In the genomic region with DNA sequence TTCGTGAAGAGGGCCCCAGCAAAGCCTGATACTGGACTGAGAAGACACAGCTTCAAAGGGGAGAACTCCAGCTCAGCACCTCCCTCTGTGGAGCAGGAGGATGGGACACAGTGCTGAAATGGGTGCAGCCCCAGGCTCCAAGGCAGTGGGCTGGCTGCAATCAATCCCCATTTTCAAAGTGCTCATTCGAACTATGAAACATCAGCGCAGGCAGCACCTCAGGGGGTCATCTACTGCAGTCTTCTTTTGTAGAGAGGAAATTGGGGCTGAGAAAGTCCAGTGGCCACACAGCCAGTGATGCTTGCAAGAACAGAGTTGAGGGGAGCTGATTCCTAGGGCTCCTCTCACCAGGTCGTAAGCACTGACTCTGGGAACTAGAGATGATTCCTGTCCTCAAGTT, we compare ENCODE assay signal across 31 cellular contexts. TPM values are rescaled to one million over a fixed set of nuclear protein-coding genes. Genes with fewer than 3 reads are reported as not detected.
"Had no signal": no experiment of that assay in that cellular context is flagged by ENCODE, and none has a peak within 500 bp of the region (broad histone marks: within the 10 kb centered on the region; RNA-seq: fewer than 3 reads in every experiment).

No MANE protein-coding gene starts in this region.

- H3K4me1 ChIP-seq: adrenal gland, body of pancreas, gastroesophageal sphincter had no signal

- H3K36me3 Mint-ChIP-seq: activated CD4-positive, alpha-beta memory T cell treated with anti-CD3 and anti-CD28 coated beads for 36 hours; activated CD8-positive, alpha-beta memory T cell treated with anti-CD3 and anti-CD28 coated beads, Interleukin-2, amount 10 ng/mL, durations not matched to agents 7 days and 5 days; activated naive CD4-positive, alpha-beta T cell treated with anti-CD3 and anti-CD28 coated beads, Interleukin-2, amount 50 U/mL, for 24 hours; activated naive CD8-positive, alpha-beta T cell treated with anti-CD3 and anti-CD28 coated beads for 36 hours had no signal

- H3K9me3 ChIP-seq: adrenal gland, body of pancreas, esophagus squamous epithelium, gastroesophageal sphincter had no signal

- H3K27me3 Mint-ChIP-seq: activated CD4-positive, alpha-beta memory T cell treated with anti-CD3 and anti-CD28 coated beads for 36 hours; activated CD4-positive, alpha-beta T cell treated with anti-CD3 and anti-CD28 coated beads for 36 hours; activated CD4-positive, alpha-beta T cell treated with anti-CD3 and anti-CD28 coated beads, Interleukin-2, amount 10 ng/mL, durations not matched to agents 24 days and 14 days; activated CD8-positive, alpha-beta memory T cell treated with anti-CD3 and anti-CD28 coated beads, Interleukin-2, amount 10 ng/mL, durations not matched to agents 7 days and 5 days; activated naive CD8-positive, alpha-beta T cell treated with anti-CD3 and anti-CD28 coated beads for 36 hours; activated naive CD8-positive, alpha-beta T cell treated with anti-CD3 and anti-CD28 coated beads, Interleukin-2, amount 50 U/mL, for 24 hours; effector memory CD8-positive, alpha-beta T cell had no signal

- H3K27ac ChIP-seq: adrenal gland, body of pancreas, esophagus squamous epithelium, gastroesophageal sphincter had no signal

- H3K4me3 Mint-ChIP-seq: activated CD4-positive, alpha-beta memory T cell treated with anti-CD3 and anti-CD28 coated beads for 36 hours; activated CD4-positive, alpha-beta T cell treated with anti-CD3 and anti-CD28 coated beads for 36 hours; activated CD4-positive, alpha-beta T cell treated with anti-CD3 and anti-CD28 coated beads, Interleukin-2, amount 10 ng/mL, durations not matched to agents 24 days and 14 days; activated CD8-positive, alpha-beta memory T cell treated with anti-CD3 and anti-CD28 coated beads, Interleukin-2, amount 10 ng/mL, durations not matched to agents 7 days and 5 days; activated CD8-positive, alpha-beta T cell treated with anti-CD3 and anti-CD28 coated beads, Interleukin-2, amount 10 ng/mL, durations not matched to agents 7 days and 5 days; activated naive CD4-positive, alpha-beta T cell treated with anti-CD3 and anti-CD28 coated beads for 36 hours; activated naive CD4-positive, alpha-beta T cell treated with anti-CD3 and anti-CD28 coated beads, Interleukin-2, amount 50 U/mL, for 24 hours; activated naive CD8-positive, alpha-beta T cell treated with anti-CD3 and anti-CD28 coated beads for 36 hours; activated naive CD8-positive, alpha-beta T cell treated with anti-CD3 and anti-CD28 coated beads, Interleukin-2, amount 50 U/mL, for 24 hours; activated T-helper 1 cell treated with anti-CD3 and anti-CD28 coated beads, Interleukin-12 subunit alpha, Interleukin-12 subunit beta, Interleukin-2, Interleukin-4 antibody, amounts not matched to agents 30 ng/mL and 10 ng/mL and 1 ng/mL, durations not matched to agents 14 hours and 24 hours and 36 hours; effector memory CD8-positive, alpha-beta T cell had no signal

- H3K9me3 Mint-ChIP-seq: activated CD4-positive, alpha-beta memory T cell treated with anti-CD3 and anti-CD28 coated beads for 36 hours; activated CD4-positive, alpha-beta T cell treated with anti-CD3 and anti-CD28 coated beads, Interleukin-2, amount 10 ng/mL, durations not matched to agents 24 days and 14 days; activated naive CD4-positive, alpha-beta T cell treated with anti-CD3 and anti-CD28 coated beads, Interleukin-2, amount 50 U/mL, for 24 hours; activated naive CD8-positive, alpha-beta T cell treated with anti-CD3 and anti-CD28 coated beads for 36 hours; activated naive CD8-positive, alpha-beta T cell treated with anti-CD3 and anti-CD28 coated beads, Interleukin-2, amount 50 U/mL, for 24 hours; activated T-helper 1 cell treated with anti-CD3 and anti-CD28 coated beads, Interleukin-12 subunit alpha, Interleukin-12 subunit beta, Interleukin-2, Interleukin-4 antibody, amounts not matched to agents 30 ng/mL and 10 ng/mL and 1 ng/mL, durations not matched to agents 14 hours and 24 hours and 36 hours; activated T-helper 2 cell treated with anti-CD3 and anti-CD28 coated beads, Interferon-gamma antibody, Interleukin-2, Interleukin-4, amounts not matched to agents 10 μg/mL and 5 μg/mL and 100 μg/mL, durations not matched to agents 14 hours and 24 hours and 36 hours had no signal

- ATAC-seq: activated CD4-positive, alpha-beta T cell treated with anti-CD3 and anti-CD28 coated beads for 36 hours; activated CD8-positive, alpha-beta memory T cell treated with anti-CD3 and anti-CD28 coated beads, Interleukin-2, amount 10 ng/mL, durations not matched to agents 7 days and 5 days; activated CD8-positive, alpha-beta T cell treated with anti-CD3 and anti-CD28 coated beads, Interleukin-2, amount 10 ng/mL, durations not matched to agents 7 days and 5 days; activated naive CD8-positive, alpha-beta T cell treated with anti-CD3 and anti-CD28 coated beads, Interleukin-2, amount 50 U/mL, for 24 hours; body of pancreas; effector memory CD8-positive, alpha-beta T cell; gastroesophageal sphincter had no signal

- H3K27ac Mint-ChIP-seq: activated CD4-positive, alpha-beta memory T cell treated with anti-CD3 and anti-CD28 coated beads for 36 hours; activated CD4-positive, alpha-beta T cell treated with anti-CD3 and anti-CD28 coated beads for 36 hours; activated CD4-positive, alpha-beta T cell treated with anti-CD3 and anti-CD28 coated beads, Interleukin-2, amount 10 ng/mL, durations not matched to agents 24 days and 14 days; activated CD8-positive, alpha-beta memory T cell treated with anti-CD3 and anti-CD28 coated beads, Interleukin-2, amount 10 ng/mL, durations not matched to agents 7 days and 5 days; activated CD8-positive, alpha-beta T cell treated with anti-CD3 and anti-CD28 coated beads, Interleukin-2, amount 10 ng/mL, durations not matched to agents 7 days and 5 days; activated naive CD4-positive, alpha-beta T cell treated with anti-CD3 and anti-CD28 coated beads for 36 hours; activated naive CD4-positive, alpha-beta T cell treated with anti-CD3 and anti-CD28 coated beads, Interleukin-2, amount 50 U/mL, for 24 hours; activated naive CD8-positive, alpha-beta T cell treated with anti-CD3 and anti-CD28 coated beads for 36 hours; activated naive CD8-positive, alpha-beta T cell treated with anti-CD3 and anti-CD28 coated beads, Interleukin-2, amount 50 U/mL, for 24 hours; activated T-helper 1 cell treated with anti-CD3 and anti-CD28 coated beads, Interleukin-12 subunit alpha, Interleukin-12 subunit beta, Interleukin-2, Interleukin-4 antibody, amounts not matched to agents 30 ng/mL and 10 ng/mL and 1 ng/mL, durations not matched to agents 14 hours and 24 hours and 36 hours; activated T-helper 2 cell treated with anti-CD3 and anti-CD28 coated beads, Interferon-gamma antibody, Interleukin-2, Interleukin-4, amounts not matched to agents 10 μg/mL and 5 μg/mL and 100 μg/mL, durations not matched to agents 14 hours and 24 hours and 36 hours; effector memory CD8-positive, alpha-beta T cell had no signal

- H3K4me3 ChIP-seq: adrenal gland, body of pancreas, esophagus squamous epithelium, gastroesophageal sphincter had no signal

- DNase-seq: activated CD4-positive, alpha-beta memory T cell treated with anti-CD3 and anti-CD28 coated beads for 36 hours; activated CD4-positive, alpha-beta T cell treated with anti-CD3 and anti-CD28 coated beads for 36 hours; activated CD4-positive, alpha-beta T cell treated with anti-CD3 and anti-CD28 coated beads, Interleukin-2, amount 10 ng/mL, durations not matched to agents 24 days and 14 days; activated CD4-positive, CD25-positive, alpha-beta regulatory T cell; activated CD4-positive, CD25-positive, alpha-beta regulatory T cell treated with anti-CD3 and anti-CD28 coated beads, Interleukin-2, amount 50 U/mL, for 72 hours; activated CD8-positive, alpha-beta memory T cell treated with anti-CD3 and anti-CD28 coated beads, Interleukin-2, amount 10 ng/mL, durations not matched to agents 7 days and 5 days; activated CD8-positive, alpha-beta memory T cell treated with anti-CD3 and anti-CD28 coated beads, Interleukin-2, amount 50 U/mL, for 4 hours; activated CD8-positive, alpha-beta T cell treated with anti-CD3 and anti-CD28 coated beads, Interleukin-2, amount 10 ng/mL, durations not matched to agents 7 days and 5 days; activated effector memory CD4-positive, alpha-beta T cell treated with anti-CD3 and anti-CD28 coated beads, Interleukin-2, amount 50 U/mL, for 16 hours; activated naive CD4-positive, alpha-beta T cell treated with anti-CD3 and anti-CD28 coated beads for 36 hours; activated naive CD8-positive, alpha-beta T cell treated with anti-CD3 and anti-CD28 coated beads for 36 hours; activated naive CD8-positive, alpha-beta T cell treated with anti-CD3 and anti-CD28 coated beads, Interleukin-2, amount 50 U/mL, for 24 hours; activated T-cell treated with anti-CD3 and anti-CD28 coated beads, Interleukin-2, amount 50 U/mL, for 1 hour; activated T-cell treated with anti-CD3 and anti-CD28 coated beads, Interleukin-2, amount 50 U/mL, for 48 hours; adrenal gland; amygdala; aorta; body of pancreas; cortex of kidney; dermis blood vessel endothelial cell; effector CD4-positive, alpha-beta T cell; effector memory CD8-positive, alpha-beta T cell; erythroblast; esophagus squamous epithelium; T-helper 2 cell had no signal

- H3K27me3 ChIP-seq: adrenal gland, body of pancreas, esophagus squamous epithelium had no signal

- H3K36me3 ChIP-seq: adrenal gland, esophagus squamous epithelium, gastroesophageal sphincter had no signal

- H3K4me1 Mint-ChIP-seq: activated CD4-positive, alpha-beta T cell treated with anti-CD3 and anti-CD28 coated beads for 36 hours; activated CD4-positive, alpha-beta T cell treated with anti-CD3 and anti-CD28 coated beads, Interleukin-2, amount 10 ng/mL, durations not matched to agents 24 days and 14 days; activated CD8-positive, alpha-beta memory T cell treated with anti-CD3 and anti-CD28 coated beads, Interleukin-2, amount 10 ng/mL, durations not matched to agents 7 days and 5 days; activated naive CD4-positive, alpha-beta T cell treated with anti-CD3 and anti-CD28 coated beads, Interleukin-2, amount 50 U/mL, for 24 hours; activated naive CD8-positive, alpha-beta T cell treated with anti-CD3 and anti-CD28 coated beads for 36 hours; activated naive CD8-positive, alpha-beta T cell treated with anti-CD3 and anti-CD28 coated beads, Interleukin-2, amount 50 U/mL, for 24 hours had no signal

RNA-seq across cellular contexts. Expression of gene OPCML, which starts 25.1 kb away (rescaled TPM):
- total RNA-seq: activated CD4-positive, alpha-beta memory T cell treated with anti-CD3 and anti-CD28 coated beads for 36 hours; activated CD4-positive, alpha-beta T cell treated with anti-CD3 and anti-CD28 coated beads for 36 hours; activated CD4-positive, alpha-beta T cell treated with anti-CD3 and anti-CD28 coated beads, Interleukin-2, amount 10 ng/mL, durations not matched to agents 24 days and 14 days; activated CD8-positive, alpha-beta memory T cell treated with anti-CD3 and anti-CD28 coated beads for 36 hours; activated CD8-positive, alpha-beta memory T cell treated with anti-CD3 and anti-CD28 coated beads, Interleukin-2, amount 10 ng/mL, durations not matched to agents 7 days and 5 days; activated CD8-positive, alpha-beta T cell treated with anti-CD3 and anti-CD28 coated beads, Interleukin-2, amount 10 ng/mL, durations not matched to agents 7 days and 5 days; activated naive CD4-positive, alpha-beta T cell treated with anti-CD3 and anti-CD28 coated beads for 36 hours; activated naive CD8-positive, alpha-beta T cell treated with anti-CD3 and anti-CD28 coated beads for 36 hours; activated T-helper 1 cell treated with anti-CD3 and anti-CD28 coated beads, Interleukin-12 subunit alpha, Interleukin-12 subunit beta, Interleukin-2, Interleukin-4 antibody, amounts not matched to agents 30 ng/mL and 10 ng/mL and 1 ng/mL, durations not matched to agents 14 hours and 24 hours and 36 hours; activated T-helper 2 cell treated with anti-CD3 and anti-CD28 coated beads, Interferon-gamma antibody, Interleukin-2, Interleukin-4, amounts not matched to agents 10 μg/mL and 5 μg/mL and 100 μg/mL, durations not matched to agents 14 hours and 24 hours and 36 hours; dermis blood vessel endothelial cell; fibroblast of villous mesenchyme had no signal
